Comparison of ENCODE assay signal across 8 cellular contexts in genomic region chr15:86624261-86625036, GRCh38.
DNase-seq lines count a peak whose midpoint lies in the region; ATAC-seq and TF ChIP-seq lines count a peak whose summit lies in the region.

No MANE protein-coding gene starts in this region.

- no peaks in the 10 kb centered on the region for H4K20me1 ChIP-seq in neural cell (ENCODE audit: insufficient read depth)

- H3K27me3 ChIP-seq in esophagus muscularis mucosa: no peaks in the 10 kb centered on the region
- no peaks in the 10 kb centered on the region for H3K27me3 ChIP-seq in neural cell (ENCODE audit: insufficient read depth, low read depth, low read length)

- DNase-seq in NCI-H345 (lab: John Stamatoyannopoulos, UW): peak; percentile 3
- no peak for DNase-seq in NCI-H345 treated with DMSO at 0.1 percent for 48 hours (lab: John Stamatoyannopoulos, UW; ENCODE audit: unreplicated experiment)
- DNase-seq in NCI-H748 treated with DMSO at 0.1 percent for 48 hours (lab: John Stamatoyannopoulos, UW): peak; percentile 31
- DNase-seq in activated CD8-positive, alpha-beta memory T cell treated with anti-CD3 and anti-CD28 coated beads, Interleukin-2, amount 50 U/mL, for 1 hour (ENCODE audit: extremely low read depth): peak; percentile 10
- DNase-seq in esophagus muscularis mucosa (ENCODE audit: extremely low spot score): no peak
- DNase-seq in stimulated activated naive CD4-positive, alpha-beta T cell treated with Interleukin-2 at 50 U/mL for 16 hours (lab: John Stamatoyannopoulos, UW): peak; percentile 83

- H3K9me2 ChIP-seq in neural cell (ENCODE audit: insufficient read depth, low read length): no peaks in the 10 kb centered on the region

- WGBS in esophagus muscularis mucosa: 16% methylated on average over 6 of the region's 6 CpGs

- H3K79me2 ChIP-seq in neural cell (replicated peaks; ENCODE audit: insufficient read depth, low read length): no peaks in the 10 kb centered on the region

- no peak overlapping the region for H3K27ac ChIP-seq in esophagus muscularis mucosa (replicated peaks in 1 of 4)
- H3K27ac ChIP-seq in neural cell (ENCODE audit: low read length): no peak overlapping the region

- H3K4me1 ChIP-seq in esophagus muscularis mucosa: peaks cover 4 to 26% (median 12%) of the 10 kb centered on the region in 4 donors

- no peak overlapping the region for H2AFZ ChIP-seq in neural cell (ENCODE audit: low read depth, low read length)

- TF ChIP-seq CTCF in esophagus muscularis mucosa (IDR thresholded peaks at IDR 0.05) (peak; percentile 36 to 44 (median 44)), neural cell (IDR thresholded peaks at IDR 0.05; ENCODE audit: poor library complexity, severe bottlenecking) (peak; percentile 61)

- H3K4me3 ChIP-seq in esophagus muscularis mucosa (no peak overlapping the region), neural cell (ENCODE audit: low read length) (no peak overlapping the region)

- H3K9ac ChIP-seq in neural cell (ENCODE audit: low read length): no peak overlapping the region

- ATAC-seq in GM21576 (IDR thresholded peaks at IDR 0.05; ENCODE audit: unreplicated experiment): no peak

- H3K4me2 ChIP-seq in neural cell (ENCODE audit: low read length): no peak overlapping the region

- H3K9me3 ChIP-seq in esophagus muscularis mucosa: no peaks in the 10 kb centered on the region
- no peaks in the 10 kb centered on the region for H3K9me3 ChIP-seq in neural cell (ENCODE audit: low read length)

- no peaks in the 10 kb centered on the region for H3F3A ChIP-seq in neural cell (ENCODE audit: insufficient read depth, low read length, poor library complexity, severe bottlenecking)

- TF ChIP-seq POLR2A in esophagus muscularis mucosa (IDR thresholded peaks at IDR 0.05; ENCODE audit: low read depth): no peak

- H3K36me3 ChIP-seq in esophagus muscularis mucosa (no peaks in the 10 kb centered on the region), neural cell (ENCODE audit: insufficient read depth, low read length) (no peaks in the 10 kb centered on the region)

- TF ChIP-seq RAD21 in neural cell (conservative IDR thresholded peaks at IDR 0.05): peak; percentile 75

- no peak for TF ChIP-seq EP300 in esophagus muscularis mucosa (IDR thresholded peaks at IDR 0.05)
- no peak for TF ChIP-seq EP300 in neural cell (conservative IDR thresholded peaks at IDR 0.05; ENCODE audit: poor library complexity, severe bottlenecking)

- intact Hi-C loops in esophagus muscularis mucosa (cut with DNase I): loop anchor here (5.0 to 10.0 kb wide), 3 partner anchors 120 to 1623 kb away; no protein-coding TSS in a partner anchor

TF ChIP-seq in neural cell, 6 proteins besides CTCF, POLR2A, EP300 and RAD21:
- TF ChIP-seq EZH2 (IDR thresholded peaks at IDR 0.05; ENCODE audit: borderline replicate concordance, insufficient read depth, low read length, poor library complexity, severe bottlenecking): no peak
- no peak for TF ChIP-seq REST (IDR thresholded peaks at IDR 0.05; ENCODE audit: borderline replicate concordance)
- TF ChIP-seq SMC3 (conservative IDR thresholded peaks at IDR 0.05; ENCODE audit: poor library complexity): peak; percentile 72
- TF ChIP-seq MXI1 (conservative IDR thresholded peaks at IDR 0.05; ENCODE audit: poor library complexity, severe bottlenecking): no peak
- TF ChIP-seq POLR2AphosphoS5 (IDR thresholded peaks at IDR 0.05): no peak
- TF ChIP-seq TAF1 (IDR thresholded peaks at IDR 0.05; ENCODE audit: low read depth): no peak

Comparison
In these comparisons a context has a peak if more than half of its experiments do, and no peak if none do; other contexts are left out.
1. DNase-seq: peak in NCI-H345 (single experiment), NCI-H748 treated with DMSO at 0.1 percent for 48 hours (single experiment), activated CD8-positive, alpha-beta memory T cell treated with anti-CD3 and anti-CD28 coated beads, Interleukin-2, amount 50 U/mL, for 1 hour (single experiment) and stimulated activated naive CD4-positive, alpha-beta T cell treated with Interleukin-2 at 50 U/mL for 16 hours (single experiment); none in NCI-H345 treated with DMSO at 0.1 percent for 48 hours (single experiment) and esophagus muscularis mucosa (single experiment).